Comparison of ENCODE assay signal across 18 cellular contexts in the genomic region with DNA sequence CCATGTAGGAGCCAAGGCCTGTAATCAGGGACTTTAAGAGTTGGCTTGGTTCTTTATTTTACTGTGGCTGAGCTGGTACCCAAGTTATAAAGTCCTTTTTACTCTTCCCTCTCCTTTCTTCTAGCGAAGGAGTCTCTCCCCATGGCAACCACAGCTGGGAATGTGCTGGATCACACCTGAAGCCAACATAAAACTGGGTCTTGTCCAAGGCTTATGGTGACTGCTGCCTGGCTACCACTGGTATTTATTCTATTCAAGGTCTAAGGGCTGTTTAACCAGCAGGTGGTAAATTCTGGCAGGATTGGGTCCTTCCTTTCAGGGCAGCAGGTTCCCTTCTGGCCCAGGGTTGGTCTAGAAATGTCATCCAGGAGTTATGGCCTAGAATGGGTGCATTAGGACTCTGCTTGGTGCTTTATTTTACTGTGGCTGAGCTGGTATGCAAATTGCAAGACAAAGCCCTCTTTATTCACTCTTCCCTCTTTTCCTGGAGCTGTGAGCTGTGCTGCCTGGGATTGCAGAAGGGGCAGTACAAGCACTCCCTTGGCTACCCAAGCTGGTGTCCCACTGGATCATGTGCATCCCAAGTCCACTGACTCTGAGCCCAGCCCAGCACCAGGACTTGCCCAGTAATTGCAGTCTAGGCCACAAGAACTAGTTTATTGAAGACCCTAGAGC. TPM values are rescaled to one million over a fixed set of nuclear protein-coding genes. Genes with fewer than 3 reads are reported as not detected.
DNase-seq lines count a peak whose midpoint lies in the region; ATAC-seq, FAIRE-seq and TF ChIP-seq lines count a peak whose summit lies in the region.
"Had no signal": no experiment of that assay in that cellular context is flagged by ENCODE, and none has a peak within 500 bp of the region (broad histone marks: within the 10 kb centered on the region; RNA-seq: fewer than 3 reads in every experiment).

No MANE protein-coding gene starts in this region.

- FAIRE-seq in GM12891 (lab: Jason Lieb, UNC) = no peak
- FAIRE-seq: K562, kidney had no signal

- no peak for ATAC-seq in HG03432 (IDR thresholded peaks at IDR 0.05; ENCODE audit: unreplicated experiment)
- ATAC-seq in activated naive CD4-positive, alpha-beta T cell treated with anti-CD3 and anti-CD28 coated beads, Interleukin-2, amount 50 U/mL, for 72 hours = no peak
- ATAC-seq: activated CD8-positive, alpha-beta T cell treated with anti-CD3 and anti-CD28 coated beads for 36 hours; activated naive CD8-positive, alpha-beta T cell treated with anti-CD3 and anti-CD28 coated beads, Interleukin-2, amount 50 U/mL, for 24 hours; K562; Panc1; stimulated activated naive CD8-positive, alpha-beta T cell treated with anti-CD3 and anti-CD28 coated beads, Interleukin-15, amount 100 ng/mL, for 72 hours had no signal

- H3K27ac Mint-ChIP-seq in activated naive CD4-positive, alpha-beta T cell treated with anti-CD3 and anti-CD28 coated beads, Interleukin-2, amount 50 U/mL, for 72 hours = no peak overlapping the region
- H3K27ac Mint-ChIP-seq: activated B cell treated with CpG ODN at 0.5 μM for 24 hours; activated CD8-positive, alpha-beta T cell treated with anti-CD3 and anti-CD28 coated beads for 36 hours; activated naive CD8-positive, alpha-beta T cell treated with anti-CD3 and anti-CD28 coated beads, Interleukin-2, amount 50 U/mL, for 24 hours; stimulated activated naive CD8-positive, alpha-beta T cell treated with anti-CD3 and anti-CD28 coated beads, Interleukin-15, amount 100 ng/mL, for 72 hours had no signal

- peak; percentile 62 for DNase-seq in LNCaP clone FGC (ENCODE audit: low read depth)
- peak in 40 of 56 donors; percentile 21 to 83 (median 47) for DNase-seq in amygdala (lab: John Stamatoyannopoulos, UW)
- peak in 40 of 42 donors; percentile 17 to 88 (median 70) for DNase-seq in head of caudate nucleus
- peak in 6 of 10 donors; percentile 37 to 93 (median 63) for DNase-seq in posterior cingulate gyrus
- DNase-seq in GM12891 (ENCODE audit: insufficient read length, low spot score) = no peak
- no peak for DNase-seq in activated naive CD4-positive, alpha-beta T cell treated with anti-CD3 and anti-CD28 coated beads, Interleukin-2, amount 50 U/mL, for 72 hours (ENCODE audit: low spot score in 2 of 2)
- DNase-seq in DMS153 (lab: John Stamatoyannopoulos, UW) = no peak
- DNase-seq: activated B cell treated with CpG ODN at 0.5 μM for 24 hours; activated CD8-positive, alpha-beta T cell treated with anti-CD3 and anti-CD28 coated beads for 36 hours; activated naive CD8-positive, alpha-beta T cell treated with anti-CD3 and anti-CD28 coated beads, Interleukin-2, amount 50 U/mL, for 24 hours; kidney; stimulated activated CD4-positive, alpha-beta T cell treated with anti-CD3 and anti-CD28 coated beads, Interleukin-1b, Interleukin-23, amount 100 ng/mL, for 48 hours; stimulated activated naive CD8-positive, alpha-beta T cell treated with anti-CD3 and anti-CD28 coated beads, Interleukin-15, amount 100 ng/mL, for 72 hours; uterus had no signal

- no peak for TF ChIP-seq POLR2A in GM12891 (IDR thresholded peaks at IDR 0.05; ENCODE audit: low read depth, low read length)

- intact Hi-C loops in head of caudate nucleus (cut with DNase I) = no loop called here
- intact Hi-C loops in posterior cingulate gyrus (cut with DNase I) = no loop called here

- no peak overlapping the region for H3K4me3 ChIP-seq in LNCaP clone FGC (ENCODE audit: low read depth, low read length)
- H3K4me3 ChIP-seq: K562, SJSA1, uterus had no signal

- H3K9me3 Mint-ChIP-seq in activated naive CD4-positive, alpha-beta T cell treated with anti-CD3 and anti-CD28 coated beads, Interleukin-2, amount 50 U/mL, for 72 hours = peaks cover 19 to 24% of the 10 kb centered on the region in 2 donors

- TF ChIP-seq CTCF in LNCaP clone FGC (IDR thresholded peaks at IDR 0.05; ENCODE audit: control insufficient read depth, extremely low read depth, insufficient read depth) = no peak

- peaks cover 18 to 24% of the 10 kb centered on the region in 2 donors for H3K36me3 Mint-ChIP-seq in activated naive CD4-positive, alpha-beta T cell treated with anti-CD3 and anti-CD28 coated beads, Interleukin-2, amount 50 U/mL, for 72 hours

TF ChIP-seq in GM12891, 5 proteins besides CTCF, POLR2A, EP300 and RAD21:
- no peak for TF ChIP-seq TAF1 (IDR thresholded peaks at IDR 0.05; ENCODE audit: low read depth, low read length)
- no peak for TF ChIP-seq SPI1 (IDR thresholded peaks at IDR 0.05; ENCODE audit: low read depth, low read length)
- TF ChIP-seq PAX5 (IDR thresholded peaks at IDR 0.05; ENCODE audit: insufficient read depth, low read length, severe bottlenecking) = no peak

RNA-seq across cellular contexts. Expression of a gene that starts 26.6 kb away (rescaled TPM):
- 0.14 TPM for polyA plus RNA-seq in GM12891 (2012; ENCODE audit: low read depth, missing spikeins)
- total RNA-seq in activated naive CD4-positive, alpha-beta T cell treated with anti-CD3 and anti-CD28 coated beads, Interleukin-2, amount 50 U/mL, for 72 hours = under 1 TPM; 0.16 to 0.25 TPM

Comparison
In these comparisons a context has a peak if more than half of its experiments do, and no peak if none do; other contexts are left out.
1. DNase-seq: peak in LNCaP clone FGC (single experiment), amygdala (40 of 56), head of caudate nucleus (40 of 42) and posterior cingulate gyrus (6 of 10); none in GM12891 (single experiment), activated naive CD4-positive, alpha-beta T cell treated with anti-CD3 and anti-CD28 coated beads, Interleukin-2, amount 50 U/mL, for 72 hours (0 of 2) and DMS153 (single experiment).